Comparison of ENCODE assay signal across 9 cellular contexts in genomic region chr12:4274396-4274959, GRCh38. TPM values are rescaled to one million over a fixed set of nuclear protein-coding genes. Genes with fewer than 3 reads are reported as not detected.
DNase-seq lines count a peak whose midpoint lies in the region; TF ChIP-seq lines count a peak whose summit lies in the region.
"Had no signal": no experiment of that assay in that cellular context is flagged by ENCODE, and none has a peak within 500 bp of the region (broad histone marks: within the 10 kb centered on the region; RNA-seq: fewer than 3 reads in every experiment).

No MANE protein-coding gene starts in this region.

- peaks cover 21% of the 10 kb centered on the region for H3K27me3 ChIP-seq in cardiac muscle cell
- no peaks in the 10 kb centered on the region for H3K27me3 ChIP-seq in sigmoid colon

- TF ChIP-seq POLR2A in sigmoid colon (IDR thresholded peaks at IDR 0.05) = no peak

- TF ChIP-seq EP300 in sigmoid colon (IDR thresholded peaks at IDR 0.05) = no peak

- DNase-seq in DMS 273 (lab: John Stamatoyannopoulos, UW; ENCODE audit: unreplicated experiment) (peak; percentile 10), DMS 273 treated with DMSO at 0.1 percent for 48 hours (lab: John Stamatoyannopoulos, UW) (no peak), cardiac muscle cell (ENCODE audit: low read depth in 1 of 2, low spot score in 1 of 2) (no peak), sigmoid colon (peak; percentile 81), NCI-H345 treated with DMSO at 0.1 percent for 48 hours (lab: John Stamatoyannopoulos, UW; ENCODE audit: unreplicated experiment) (no peak), foreskin melanocyte (no peak), cerebellum (ENCODE audit: low spot score) (no peak)
- peak; percentile 12 for DNase-seq in activated T-helper 9 cell treated with anti-CD3 and anti-CD28 coated beads, Interleukin-2, amount 50 U/mL, for 16 hours (ENCODE audit: low read depth)

- 0 to 1% methylated on average over 39 of the region's 39 CpGs for WGBS in sigmoid colon, 2 donors

- H3K4me3 ChIP-seq in cardiac muscle cell = peak overlapping the region; percentile 62
- H3K4me3 ChIP-seq in sigmoid colon = peak overlapping the region; percentile 67 to 94 (median 86)

- H3K4me1 ChIP-seq in cardiac muscle cell (ENCODE audit: low read depth) (peaks cover 36% of the 10 kb centered on the region), sigmoid colon (peaks cover 0 to 66% (median 64%) of the 10 kb centered on the region in 4 donors)

- H3K36me3 ChIP-seq in cardiac muscle cell = no peaks in the 10 kb centered on the region
- H3K36me3 ChIP-seq in sigmoid colon = peaks cover 0 to 31% (median 2%) of the 10 kb centered on the region in 4 donors

- H3K27ac ChIP-seq in cardiac muscle cell (peak overlapping the region; percentile 61), sigmoid colon (peak overlapping the region; percentile 93 to 99 (median 95))
- H3K27ac ChIP-seq: 22Rv1 had no signal

- TF ChIP-seq CTCF in cardiac muscle cell (IDR thresholded peaks at IDR 0.05; ENCODE audit: low read depth, low read length) = no peak
- no peak for TF ChIP-seq CTCF in sigmoid colon (IDR thresholded peaks at IDR 0.05)

- H3K9me3 ChIP-seq in cardiac muscle cell (ENCODE audit: low read depth) (no peaks in the 10 kb centered on the region), sigmoid colon (no peaks in the 10 kb centered on the region)

- intact Hi-C loops in sigmoid colon (cut with DNase I) = loop anchor here (10.0 kb wide), 1 partner anchor 1200 kb away; the partner anchor contains the start of gene TSPAN9

RNA-seq across cellular contexts. Expression of gene CCND2, which starts 0.9 kb away (rescaled TPM):
- 89.9 and 110 TPM in 2 replicates for total RNA-seq in cardiac muscle cell
- 91.5 and 94.4 TPM in 2 replicates for polyA plus RNA-seq in cardiac muscle cell
- 100 to 1,000 TPM in 3 of 4 donors, 10 to 100 TPM in 1; 98.7 to 178 (median 149) TPM for total RNA-seq in sigmoid colon
- polyA plus RNA-seq in sigmoid colon = 10 to 100 TPM in 1 of 3 donors, 1 to 10 TPM in 2; 7.8 to 35.0 (median 8.6) TPM
- 149 TPM for total RNA-seq in cerebellum

RNA-seq across cellular contexts. Expression of gene TIGAR, which starts 46.5 kb away (rescaled TPM):
- 2.7 and 3.2 TPM in 2 replicates for total RNA-seq in cardiac muscle cell
- 8.5 and 16.4 TPM in 2 replicates for polyA plus RNA-seq in cardiac muscle cell
- 1 to 10 TPM; 4.4 to 6.0 (median 5.2) TPM for total RNA-seq in sigmoid colon
- polyA plus RNA-seq in sigmoid colon = 10 to 100 TPM in 1 of 3 donors, 1 to 10 TPM in 2; 7.1 to 14.6 (median 7.8) TPM
- total RNA-seq in cerebellum = 4.5 TPM

Comparison
In these comparisons a context has a peak if more than half of its experiments do, and no peak if none do; other contexts are left out.
1. DNase-seq: peak in DMS 273 (single experiment), activated T-helper 9 cell treated with anti-CD3 and anti-CD28 coated beads, Interleukin-2, amount 50 U/mL, for 16 hours (single experiment) and sigmoid colon (single experiment); none in DMS 273 treated with DMSO at 0.1 percent for 48 hours (single experiment), cardiac muscle cell (0 of 2), NCI-H345 treated with DMSO at 0.1 percent for 48 hours (single experiment), foreskin melanocyte (single experiment) and cerebellum (single experiment).